In genomic region chr12:51195841-51196240, GRCh38 we compare ENCODE assay signal across 24 cellular contexts.
"Had no signal": no experiment of that assay in that cellular context is flagged by ENCODE, and none has a peak within 500 bp of the region (broad histone marks: within the 10 kb centered on the region; RNA-seq: fewer than 3 reads in every experiment).

No MANE protein-coding gene starts in this region.

- H3K36me3 Mint-ChIP-seq: mesothelial cell of epicardium had no signal

- H3K27me3 Mint-ChIP-seq: naive B cell had no signal

- H3K4me1 ChIP-seq: esophagus muscularis mucosa, gastrocnemius medialis, heart left ventricle, left ventricle myocardium inferior, lower lobe of right lung had no signal

- H3K4me3 Mint-ChIP-seq: immature natural killer cell, mesothelial cell of epicardium, naive B cell had no signal

- H3K27ac ChIP-seq: coronary artery, esophagus muscularis mucosa, gastrocnemius medialis, heart left ventricle, hepatocyte, left ventricle myocardium inferior, lower lobe of right lung had no signal

- H3K27me3 ChIP-seq: dorsolateral prefrontal cortex, esophagus muscularis mucosa, gastrocnemius medialis, heart left ventricle, hepatocyte had no signal

- H3K9me3 ChIP-seq: esophagus muscularis mucosa, gastrocnemius medialis, heart left ventricle, left ventricle myocardium inferior, lower lobe of right lung, mucosa of descending colon had no signal

- H3K9me3 Mint-ChIP-seq: immature natural killer cell, mesothelial cell of epicardium, naive B cell had no signal

- H3K4me1 Mint-ChIP-seq: immature natural killer cell, mesothelial cell of epicardium, naive B cell had no signal

- H3K27ac Mint-ChIP-seq: immature natural killer cell, mesothelial cell of epicardium, naive B cell had no signal

- ATAC-seq: gastrocnemius medialis, heart left ventricle, left colon, left lobe of liver, lower lobe of right lung, mucosa of descending colon had no signal

- H3K4me3 ChIP-seq: coronary artery, dorsolateral prefrontal cortex, esophagus muscularis mucosa, gastrocnemius medialis, heart left ventricle, hepatocyte, left ventricle myocardium inferior, lower lobe of right lung, mucosa of descending colon had no signal

- DNase-seq: dermis blood vessel endothelial cell; dorsolateral prefrontal cortex; effector CD4-positive, alpha-beta T cell; effector memory CD4-positive, alpha-beta T cell; foreskin fibroblast; foreskin melanocyte; gastrocnemius medialis; heart left ventricle; hypothalamus; immature natural killer cell; islet precursor cell; kidney; kidney glomerular epithelial cell; left colon; left ventricle myocardium inferior; lower lobe of right lung; mesenchymal stem cell; mucosa of descending colon; naive B cell had no signal
